Comparison of ENCODE assay signal across 16 cellular contexts in the genomic region with DNA sequence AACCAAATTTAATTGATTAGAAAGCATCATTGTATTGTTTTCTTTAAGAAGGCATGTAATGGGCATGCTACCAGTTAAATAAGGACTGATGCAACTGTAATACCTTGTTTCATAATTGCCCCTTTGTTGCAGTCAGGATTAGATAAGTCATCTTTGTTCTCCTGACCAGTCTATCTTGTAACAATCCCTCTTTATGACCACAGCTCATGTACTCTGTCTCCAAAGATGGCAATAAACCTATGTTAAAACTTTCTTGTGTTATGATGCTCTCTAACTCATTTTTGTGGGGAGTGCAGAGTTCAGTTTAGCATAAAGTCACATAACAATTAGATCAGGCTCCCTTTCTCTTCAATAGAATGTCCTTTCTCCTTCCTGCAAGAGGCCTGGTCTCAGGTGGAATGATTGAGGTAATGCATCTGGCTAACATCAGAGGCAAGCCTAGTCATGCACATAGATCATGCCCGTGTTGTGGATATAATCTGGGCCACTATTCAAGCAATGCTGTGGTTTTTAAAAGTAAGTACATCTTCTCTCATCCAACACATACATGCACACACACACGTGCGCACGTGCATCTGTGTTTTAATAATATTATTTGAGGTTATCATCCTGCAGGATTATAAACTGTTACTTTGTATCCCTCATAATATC. TPM values are rescaled to one million over a fixed set of nuclear protein-coding genes. Genes with fewer than 3 reads are reported as not detected.
DNase-seq lines count a peak whose midpoint lies in the region; ATAC-seq and TF ChIP-seq lines count a peak whose summit lies in the region.
"Had no signal": no experiment of that assay in that cellular context is flagged by ENCODE, and none has a peak within 500 bp of the region (broad histone marks: within the 10 kb centered on the region; RNA-seq: fewer than 3 reads in every experiment).

No MANE protein-coding gene starts in this region.

- in situ Hi-C loops in HAP-1 (cut with MboI; ENCODE audit: low sequenced_read_pairs) (no loop called here), SK-MEL-5 (cut with HindIII; ENCODE audit: low pct_unique_long_range_greater_than_20kb, low sequenced_read_pairs) (loop anchor here (25.0 kb wide), 1 partner anchor 147 kb away; no protein-coding TSS in a partner anchor)

- H3K27me3 Mint-ChIP-seq in stimulated activated naive CD8-positive, alpha-beta T cell treated with anti-CD3 and anti-CD28 coated beads, Interleukin-15, amount 100 ng/mL, for 72 hours = no peaks in the 10 kb centered on the region

- H3K4me1 ChIP-seq in HAP-1 (peaks cover 13% of the 10 kb centered on the region), foreskin keratinocyte (peaks cover 13% of the 10 kb centered on the region)

- H3K4me3 Mint-ChIP-seq in stimulated activated naive CD8-positive, alpha-beta T cell treated with anti-CD3 and anti-CD28 coated beads, Interleukin-15, amount 100 ng/mL, for 72 hours = no peak overlapping the region

- H3K27me3 ChIP-seq in HAP-1 (ENCODE audit: low read depth) (no peaks in the 10 kb centered on the region), foreskin keratinocyte (no peaks in the 10 kb centered on the region)
- H3K27me3 ChIP-seq: heart right ventricle had no signal

- TF ChIP-seq CTCF in foreskin keratinocyte (conservative IDR thresholded peaks at IDR 0.05) = no peak

- DNase-seq in AML-193 (lab: John Stamatoyannopoulos, UW) = peak; percentile 72 to 76
- peak; percentile 31 to 69 for DNase-seq in HAP-1 (ENCODE audit: low spot score in 2 of 2)
- DNase-seq in SK-MEL-5 (ENCODE audit: low read depth, low spot score) = peak; percentile 75
- DNase-seq in foreskin keratinocyte = peak; percentile 87 to 93
- no peak for DNase-seq in stimulated activated CD4-positive, alpha-beta T cell treated with anti-CD3 and anti-CD28 coated beads, Interleukin-4, amount 100 ng/mL, for 1 hour
- DNase-seq in stimulated activated naive CD8-positive, alpha-beta T cell treated with anti-CD3 and anti-CD28 coated beads, Interleukin-15, amount 100 ng/mL, for 72 hours = no peak
- DNase-seq: activated CD4-positive, alpha-beta T cell treated with anti-CD3 and anti-CD28 coated beads, Interleukin-2, amount 50 U/mL, for 1 hour; activated T-cell treated with anti-CD3 and anti-CD28 coated beads, Interleukin-2, amount 50 U/mL, for 48 hours; DMS79; heart right ventricle; NCI-H524 treated with DMSO at 0.1 percent for 48 hours; small intestine; stimulated activated naive CD8-positive, alpha-beta T cell treated with anti-CD3 and anti-CD28 coated beads, Interleukin-15, Interleukin-2, amounts not matched to agents 100 U/mL and 50 U/mL, for 24 hours; T-helper 9 cell had no signal

- no peak overlapping the region for H3K4me3 ChIP-seq in HAP-1
- H3K4me3 ChIP-seq: heart right ventricle had no signal

- peak overlapping the region in 1 of 2 donors; percentile 73 for H3K27ac Mint-ChIP-seq in stimulated activated naive CD8-positive, alpha-beta T cell treated with anti-CD3 and anti-CD28 coated beads, Interleukin-15, amount 100 ng/mL, for 72 hours

- peak; percentile 77 for ATAC-seq in foreskin keratinocyte
- ATAC-seq in HG03460 (IDR thresholded peaks at IDR 0.05; ENCODE audit: unreplicated experiment) = no peak
- ATAC-seq in stimulated activated naive CD8-positive, alpha-beta T cell treated with anti-CD3 and anti-CD28 coated beads, Interleukin-15, amount 100 ng/mL, for 72 hours = no peak
- ATAC-seq in GM21526 (IDR thresholded peaks at IDR 0.05; ENCODE audit: low FRiP score, unreplicated experiment) = no peak
- ATAC-seq: heart right ventricle; stimulated activated naive CD8-positive, alpha-beta T cell treated with anti-CD3 and anti-CD28 coated beads, Interleukin-15, Interleukin-2, amounts not matched to agents 100 U/mL and 50 U/mL, for 24 hours had no signal

- peak overlapping the region; percentile 30 for H3K27ac ChIP-seq in foreskin keratinocyte

- no peaks in the 10 kb centered on the region for H3K9me3 Mint-ChIP-seq in stimulated activated naive CD8-positive, alpha-beta T cell treated with anti-CD3 and anti-CD28 coated beads, Interleukin-15, amount 100 ng/mL, for 72 hours

- no peaks in the 10 kb centered on the region for H3K36me3 ChIP-seq in HAP-1 (replicated peaks)

- H3K9me3 ChIP-seq in HAP-1 = no peaks in the 10 kb centered on the region
- H3K9me3 ChIP-seq: heart right ventricle had no signal

- peaks cover 22% of the 10 kb centered on the region for H3K4me1 Mint-ChIP-seq in stimulated activated naive CD8-positive, alpha-beta T cell treated with anti-CD3 and anti-CD28 coated beads, Interleukin-15, amount 100 ng/mL, for 72 hours

RNA-seq across cellular contexts. Expression of a gene that starts 45.6 kb away (rescaled TPM):
- 0.90 and 1.1 TPM in 2 replicates for total RNA-seq in SK-MEL-5 (2014; rRNA removed; shearing (Covaris generic))
- polyA plus RNA-seq in SK-MEL-5 (2015; cell fraction: cytosol; rRNA removed) = 2.0 and 2.5 TPM in 2 replicates
- polyA plus RNA-seq in SK-MEL-5 (2015; cell fraction: nucleus; rRNA removed) = 0.46 and 1.1 TPM in 2 replicates
- 102 and 118 TPM in 2 replicates for total RNA-seq in foreskin keratinocyte
- 12.8 and 13.3 TPM in 2 replicates for polyA plus RNA-seq in foreskin keratinocyte

Comparison
In these comparisons a context has a peak if more than half of its experiments do, and no peak if none do; other contexts are left out.
1. DNase-seq: peak in AML-193 (2 of 2), HAP-1 (2 of 2), SK-MEL-5 (single experiment) and foreskin keratinocyte (2 of 2); none in stimulated activated CD4-positive, alpha-beta T cell treated with anti-CD3 and anti-CD28 coated beads, Interleukin-4, amount 100 ng/mL, for 1 hour (single experiment) and stimulated activated naive CD8-positive, alpha-beta T cell treated with anti-CD3 and anti-CD28 coated beads, Interleukin-15, amount 100 ng/mL, for 72 hours (0 of 2).
2. RNA of a gene that starts 45.6 kb away (total RNA-seq): 102 to 118 TPM in foreskin keratinocyte; 0.90 to 1.1 TPM in SK-MEL-5; every median in the first group is over 10 times any median in the second.